ENCODE assay signal across 23 cellular contexts in genomic region chr3:79006077-79006476, GRCh38.
DNase-seq lines count a peak whose midpoint lies in the region; ATAC-seq, FAIRE-seq and TF ChIP-seq lines count a peak whose summit lies in the region.
"Had no signal": no experiment of that assay in that cellular context is flagged by ENCODE, and none has a peak within 500 bp of the region (broad histone marks: within the 10 kb centered on the region; RNA-seq: fewer than 3 reads in every experiment).

No MANE protein-coding gene starts in this region.

- CTCF ChIA-PET in HepG2 (lab: Yijun Ruan, JAX; ENCODE audit: low intra/inter-chr PET ratio, low total read pairs) = no interaction called here

- peaks cover 69% of the 10 kb centered on the region for H3K4me1 ChIP-seq in HepG2 (ENCODE audit: insufficient read depth, low read length)
- H3K4me1 ChIP-seq in right lobe of liver = no peaks in the 10 kb centered on the region
- H3K4me1 ChIP-seq in neural progenitor cell = peaks cover 72% of the 10 kb centered on the region
- peaks cover 2% of the 10 kb centered on the region for H3K4me1 ChIP-seq in right cardiac atrium (ENCODE audit: control insufficient read depth, insufficient read depth, low read length)
- H3K4me1 ChIP-seq: Caco-2 had no signal

- POLR2A ChIA-PET in HepG2 (lab: Yijun Ruan, JAX) = interaction anchor here (1.3 to 3.1 kb wide), 3 partner anchors 11 to 13 kb away, joined by 5 to 13 read pairs (median 5); no protein-coding TSS in a partner anchor

- no peak overlapping the region for H3K4me3 Mint-ChIP-seq in neural progenitor cell
- H3K4me3 Mint-ChIP-seq: B cell; CD4-positive, CD25-positive, alpha-beta regulatory T cell; CD8-positive, alpha-beta T cell had no signal

- H4K20me1 ChIP-seq in HepG2 (ENCODE audit: insufficient read depth, low read length) (peaks cover 23% of the 10 kb centered on the region), neural progenitor cell (ENCODE audit: low read depth) (peaks cover 90% of the 10 kb centered on the region)

- FAIRE-seq in HepG2 (lab: Jason Lieb, UNC) = no peak
- FAIRE-seq: GM12891, H1 had no signal

- H2AFZ ChIP-seq in HepG2 (ENCODE audit: low read length) = no peak overlapping the region
- H2AFZ ChIP-seq in neural progenitor cell (replicated peaks) = no peak overlapping the region
- H2AFZ ChIP-seq: GM23248 had no signal

- ATAC-seq in HepG2 (no peak; the same call in 2 of the 3 replicates), right lobe of liver (no peak), left cardiac atrium (no peak), right cardiac atrium (no peak)
- ATAC-seq: CD8-positive, alpha-beta T cell had no signal

- 24% methylated on average over 1 of the region's 1 CpG for WGBS in HepG2 (ENCODE audit: low lambda C conversion rate)
- WGBS in right lobe of liver (ENCODE audit: insufficient coverage, low coverage, low lambda C conversion rate, missing lambda C conversion rate) = 13% methylated on average over 1 of the region's 1 CpG
- WGBS in right cardiac atrium = 75% methylated on average over 1 of the region's 1 CpG

- in situ Hi-C loops in HepG2 (cut with HindIII; ENCODE audit: extremely low pct_ligation_motif_present, low pct_unique_long_range_greater_than_20kb) = no loop called here

- intact Hi-C loops in HepG2 (cut with micrococcal nuclease; ENCODE audit: unreplicated experiment) = no loop called here
- intact Hi-C loops in right lobe of liver (cut with DNase I) = no loop called here
- intact Hi-C loops in left cardiac atrium (cut with DNase I) = no loop called here
- intact Hi-C loops in right cardiac atrium (cut with DNase I) = no loop called here

- H3K27ac ChIP-seq in HepG2 (ENCODE audit: extremely low read length, insufficient read depth, low read length) = peak overlapping the region; percentile 19
- H3K27ac ChIP-seq in right lobe of liver = no peak overlapping the region
- no peak overlapping the region for H3K27ac ChIP-seq in neural progenitor cell
- H3K27ac ChIP-seq in right cardiac atrium (ENCODE audit: low read length) = no peak overlapping the region
- H3K27ac ChIP-seq: 22Rv1, BLaER1, C4-2B, GM23248 had no signal

- H3K27me3 ChIP-seq in HepG2 (ENCODE audit: control insufficient read depth in 1 of 2, insufficient read depth in 2 of 2, low read length in 2 of 2) (no peaks in the 10 kb centered on the region), right lobe of liver (no peaks in the 10 kb centered on the region), neural progenitor cell (no peaks in the 10 kb centered on the region), right cardiac atrium (ENCODE audit: control insufficient read depth, insufficient read depth) (no peaks in the 10 kb centered on the region)
- H3K27me3 ChIP-seq: BLaER1 had no signal

- H3K79me2 ChIP-seq in HepG2 (ENCODE audit: insufficient read depth, low read length) (peaks cover 99% of the 10 kb centered on the region), neural progenitor cell (ENCODE audit: low read depth) (peaks cover 100% of the 10 kb centered on the region)

- H3K9me3 Mint-ChIP-seq in neural progenitor cell = no peaks in the 10 kb centered on the region

- TF ChIP-seq CTCF in HepG2 (CRISPR knock-in tag; IDR thresholded peaks at IDR 0.05) = no peak
- no peak for TF ChIP-seq CTCF in right lobe of liver (IDR thresholded peaks at IDR 0.05)
- no peak for TF ChIP-seq CTCF in neural progenitor cell (IDR thresholded peaks at IDR 0.05)

- H3K36me3 ChIP-seq in HepG2 (replicated peaks in 1 of 2; ENCODE audit: control insufficient read depth in 1 of 2, insufficient read depth in 2 of 2, low read length in 2 of 2) (peaks cover 0 to 2% of the 10 kb centered on the region in 2 experiments; a peak in 2 of 5 replicates), right lobe of liver (no peaks in the 10 kb centered on the region), neural progenitor cell (peaks cover 5% of the 10 kb centered on the region)

- peak overlapping the region; percentile 25; the same call in 1 of the 2 replicates for H3K4me2 ChIP-seq in HepG2 (ENCODE audit: low read depth, low read length)
- H3K4me2 ChIP-seq in neural progenitor cell = peak overlapping the region; percentile 35
- H3K4me2 ChIP-seq: BLaER1 had no signal

- peaks cover 4% of the 10 kb centered on the region for H3K36me3 Mint-ChIP-seq in neural progenitor cell
- H3K36me3 Mint-ChIP-seq: CD4-positive, CD25-positive, alpha-beta regulatory T cell; CD8-positive, alpha-beta T cell had no signal

- TF ChIP-seq EP300 in HepG2 (IDR thresholded peaks at IDR 0.05; ENCODE audit: low read depth in 2 of 2, low read length in 2 of 2) (peak in 1 of 2 experiments; percentile 45; a peak in 1 of 4 replicates), HepG2 (CRISPR knock-in tag; IDR thresholded peaks at IDR 0.05; ENCODE audit: borderline replicate concordance) (no peak)

- TF ChIP-seq POLR2A in HepG2 (IDR thresholded peaks at IDR 0.05; ENCODE audit: insufficient read depth in 1 of 2, low read depth in 2 of 2, low read length in 2 of 2) (no peak), right lobe of liver (IDR thresholded peaks at IDR 0.05) (no peak)

- no peaks in the 10 kb centered on the region for H3K9me3 ChIP-seq in HepG2 (ENCODE audit: low read length)
- H3K9me3 ChIP-seq in right lobe of liver = no peaks in the 10 kb centered on the region
- no peaks in the 10 kb centered on the region for H3K9me3 ChIP-seq in neural progenitor cell (ENCODE audit: low read depth)
- no peaks in the 10 kb centered on the region for H3K9me3 ChIP-seq in right cardiac atrium (ENCODE audit: control insufficient read depth, low read length)
- H3K9me3 ChIP-seq: Caco-2 had no signal

- H3F3A ChIP-seq in neural progenitor cell (ENCODE audit: low read depth) = peaks cover 25% of the 10 kb centered on the region

- peak; percentile 0 for DNase-seq in DMS53 (lab: John Stamatoyannopoulos, UW)
- no peak for DNase-seq in DMS53 treated with DMSO at 0.1 percent for 48 hours (lab: John Stamatoyannopoulos, UW; ENCODE audit: unreplicated experiment)
- no peak for DNase-seq in HepG2 (ENCODE audit: low spot score)
- no peak for DNase-seq in right lobe of liver
- no peak for DNase-seq in neural progenitor cell (ENCODE audit: low spot score)
- peak; percentile 39 for DNase-seq in superior temporal gyrus (ENCODE audit: extremely low spot score)
- no peak for DNase-seq in left cardiac atrium
- no peak for DNase-seq in right cardiac atrium
- DNase-seq: Caco-2; CD4-positive, CD25-positive, alpha-beta regulatory T cell; CD8-positive, alpha-beta T cell; DMS153; DMS79 treated with DMSO at 0.1 percent for 48 hours; GF-D8; GM23248; H7; HCEC 1CT had no signal

- no peak for TF ChIP-seq RAD21 in HepG2 (CRISPR knock-in tag; IDR thresholded peaks at IDR 0.05)

- peaks cover 20% of the 10 kb centered on the region for H3K4me1 Mint-ChIP-seq in neural progenitor cell
- H3K4me1 Mint-ChIP-seq: B cell; CD4-positive, CD25-positive, alpha-beta regulatory T cell had no signal

- no TSS peak for BruUV-seq in HepG2 (replicated peaks; lab: Mats Ljungman, UMichigan)

- no peak overlapping the region for H3K4me3 ChIP-seq in HepG2 (replicated peaks in 1 of 3; ENCODE audit: insufficient read depth in 1 of 3, low read depth in 2 of 3, low read length in 3 of 3)
- no peak overlapping the region for H3K4me3 ChIP-seq in right lobe of liver
- H3K4me3 ChIP-seq in neural progenitor cell = no peak overlapping the region
- H3K4me3 ChIP-seq in right cardiac atrium (ENCODE audit: low read length) = no peak overlapping the region
- H3K4me3 ChIP-seq: BLaER1, GM23248 had no signal

- H3K27me3 Mint-ChIP-seq in neural progenitor cell (ENCODE audit: insufficient read depth, low read depth) = peaks cover 2% of the 10 kb centered on the region
- H3K27me3 Mint-ChIP-seq: B cell; CD4-positive, CD25-positive, alpha-beta regulatory T cell had no signal

- H3K27ac Mint-ChIP-seq in neural progenitor cell = no peak overlapping the region
- H3K27ac Mint-ChIP-seq: B cell; CD4-positive, CD25-positive, alpha-beta regulatory T cell; CD8-positive, alpha-beta T cell had no signal

- H3K9ac ChIP-seq in HepG2 (ENCODE audit: insufficient read depth, low read depth, low read length) (no peak overlapping the region), neural progenitor cell (no peak overlapping the region)
- H3K9ac ChIP-seq: BLaER1, GM23248 had no signal

TF ChIP-seq in HepG2, 621 proteins besides CTCF, POLR2A, EP300 and RAD21 (continues in another document):
- TF ChIP-seq FOXA3 (CRISPR knock-in tag; IDR thresholded peaks at IDR 0.05) (peak; percentile 71), NR0B2 (CRISPR knock-in tag; IDR thresholded peaks at IDR 0.05) (no peak), TBL1XR1 (IDR thresholded peaks at IDR 0.05; ENCODE audit: borderline replicate concordance, low read length, partially characterized antibody) (no peak), FOXA1 (IDR thresholded peaks at IDR 0.05) (no peak), FOXA1 (CRISPR knock-in tag; IDR thresholded peaks at IDR 0.05) (0 out of 2 replicates have a peak, but pooled peaks have one; percentile 14)
- TF ChIP-seq, protein P1, sequence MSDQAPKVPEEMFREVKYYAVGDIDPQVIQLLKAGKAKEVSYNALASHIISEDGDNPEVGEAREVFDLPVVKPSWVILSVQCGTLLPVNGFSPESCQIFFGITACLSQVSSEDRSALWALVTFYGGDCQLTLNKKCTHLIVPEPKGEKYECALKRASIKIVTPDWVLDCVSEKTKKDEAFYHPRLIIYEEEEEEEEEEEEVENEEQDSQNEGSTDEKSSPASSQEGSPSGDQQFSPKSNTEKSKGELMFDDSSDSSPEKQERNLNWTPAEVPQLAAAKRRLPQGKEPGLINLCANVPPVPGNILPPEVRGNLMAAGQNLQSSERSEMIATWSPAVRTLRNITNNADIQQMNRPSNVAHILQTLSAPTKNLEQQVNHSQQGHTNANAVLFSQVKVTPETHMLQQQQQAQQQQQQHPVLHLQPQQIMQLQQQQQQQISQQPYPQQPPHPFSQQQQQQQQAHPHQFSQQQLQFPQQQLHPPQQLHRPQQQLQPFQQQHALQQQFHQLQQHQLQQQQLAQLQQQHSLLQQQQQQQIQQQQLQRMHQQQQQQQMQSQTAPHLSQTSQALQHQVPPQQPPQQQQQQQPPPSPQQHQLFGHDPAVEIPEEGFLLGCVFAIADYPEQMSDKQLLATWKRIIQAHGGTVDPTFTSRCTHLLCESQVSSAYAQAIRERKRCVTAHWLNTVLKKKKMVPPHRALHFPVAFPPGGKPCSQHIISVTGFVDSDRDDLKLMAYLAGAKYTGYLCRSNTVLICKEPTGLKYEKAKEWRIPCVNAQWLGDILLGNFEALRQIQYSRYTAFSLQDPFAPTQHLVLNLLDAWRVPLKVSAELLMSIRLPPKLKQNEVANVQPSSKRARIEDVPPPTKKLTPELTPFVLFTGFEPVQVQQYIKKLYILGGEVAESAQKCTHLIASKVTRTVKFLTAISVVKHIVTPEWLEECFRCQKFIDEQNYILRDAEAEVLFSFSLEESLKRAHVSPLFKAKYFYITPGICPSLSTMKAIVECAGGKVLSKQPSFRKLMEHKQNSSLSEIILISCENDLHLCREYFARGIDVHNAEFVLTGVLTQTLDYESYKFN (CRISPR knock-in tag; conservative IDR thresholded peaks at IDR 0.05) = peak; percentile 36; the same call in 1 of the 2 replicates

Comparison
In these comparisons a context has a peak if more than half of its experiments do, and no peak if none do; other contexts are left out.
1. DNase-seq: peak in DMS53 (single experiment) and superior temporal gyrus (single experiment); none in DMS53 treated with DMSO at 0.1 percent for 48 hours (single experiment), HepG2 (single experiment), right lobe of liver (0 of 3), neural progenitor cell (single experiment), left cardiac atrium (single experiment) and right cardiac atrium (0 of 3).